ENCODE assay signal across 9 cellular contexts in genomic region chr7:150367677-150368097, GRCh38. TPM values are rescaled to one million over a fixed set of nuclear protein-coding genes. Genes with fewer than 3 reads are reported as not detected.
A peak's percentile ranks its signal among the peaks of the same experiment; 100 is the strongest.
DNase-seq lines count a peak whose midpoint lies in the region; FAIRE-seq and TF ChIP-seq lines count a peak whose summit lies in the region.
"Had no signal": no experiment of that assay in that cellular context is flagged by ENCODE, and none has a peak within 500 bp of the region (broad histone marks: within the 10 kb centered on the region; RNA-seq: fewer than 3 reads in every experiment).

No MANE protein-coding gene starts in this region.

- H3K9me3 ChIP-seq in HAP-1: no peaks in the 10 kb centered on the region
- H3K9me3 ChIP-seq in testis: no peaks in the 10 kb centered on the region

- H3K27me3 ChIP-seq in HAP-1 (ENCODE audit: low read depth) (no peaks in the 10 kb centered on the region), testis (no peaks in the 10 kb centered on the region)

- no peaks in the 10 kb centered on the region for H3K27me3 Mint-ChIP-seq in activated T-helper 2 cell treated with anti-CD3 and anti-CD28 coated beads, Interferon-gamma antibody, Interleukin-2, Interleukin-4, amounts not matched to agents 10 μg/mL and 5 μg/mL and 100 μg/mL, durations not matched to agents 14 hours and 24 hours and 36 hours (ENCODE audit: low read depth)

- H3K4me3 ChIP-seq in AG10803 (ENCODE audit: low read length) (peak overlapping the region; percentile 90), HAP-1 (peak overlapping the region; percentile 72), testis (peak overlapping the region; percentile 86 to 94)

- no peaks in the 10 kb centered on the region for H3K9me3 Mint-ChIP-seq in activated T-helper 2 cell treated with anti-CD3 and anti-CD28 coated beads, Interferon-gamma antibody, Interleukin-2, Interleukin-4, amounts not matched to agents 10 μg/mL and 5 μg/mL and 100 μg/mL, durations not matched to agents 14 hours and 24 hours and 36 hours

- H3K4me3 Mint-ChIP-seq in activated T-helper 2 cell treated with anti-CD3 and anti-CD28 coated beads, Interferon-gamma antibody, Interleukin-2, Interleukin-4, amounts not matched to agents 10 μg/mL and 5 μg/mL and 100 μg/mL, durations not matched to agents 14 hours and 24 hours and 36 hours (ENCODE audit: low read depth): peak overlapping the region; percentile 84

- peaks cover 33% of the 10 kb centered on the region for H3K36me3 ChIP-seq in HAP-1 (replicated peaks)
- H3K36me3 ChIP-seq in testis (ENCODE audit: low read depth, missing control alignments): no peaks in the 10 kb centered on the region

- peaks cover 19% of the 10 kb centered on the region for H3K36me3 Mint-ChIP-seq in activated T-helper 2 cell treated with anti-CD3 and anti-CD28 coated beads, Interferon-gamma antibody, Interleukin-2, Interleukin-4, amounts not matched to agents 10 μg/mL and 5 μg/mL and 100 μg/mL, durations not matched to agents 14 hours and 24 hours and 36 hours (ENCODE audit: low read depth)

- FAIRE-seq in islet of Langerhans (lab: Jason Lieb, UNC) (peak; percentile 81), urothelium cell line (lab: Jason Lieb, UNC) (no peak)

- no peak for TF ChIP-seq CTCF in AG10803 (conservative IDR thresholded peaks at IDR 0.05; ENCODE audit: low read length)
- no peak for TF ChIP-seq CTCF in testis (IDR thresholded peaks at IDR 0.05)

- H3K4me1 Mint-ChIP-seq in activated T-helper 2 cell treated with anti-CD3 and anti-CD28 coated beads, Interferon-gamma antibody, Interleukin-2, Interleukin-4, amounts not matched to agents 10 μg/mL and 5 μg/mL and 100 μg/mL, durations not matched to agents 14 hours and 24 hours and 36 hours (ENCODE audit: low read depth): peaks cover 36% of the 10 kb centered on the region

- no peak for DNase-seq in AG10803 (ENCODE audit: low read depth)
- DNase-seq in HAP-1 (ENCODE audit: low spot score in 2 of 2): no peak
- DNase-seq in activated T-helper 2 cell treated with anti-CD3 and anti-CD28 coated beads, Interferon-gamma antibody, Interleukin-2, Interleukin-4, amounts not matched to agents 10 μg/mL and 5 μg/mL and 100 μg/mL, durations not matched to agents 14 hours and 24 hours and 36 hours (ENCODE audit: low spot score): no peak
- DNase-seq in testis: no peak
- no peak for DNase-seq in NCI-H128 (lab: John Stamatoyannopoulos, UW; ENCODE audit: unreplicated experiment)
- DNase-seq in urothelium cell line (ENCODE audit: low spot score): no peak
- no peak for DNase-seq in HK-2 (ENCODE audit: unreplicated experiment)

- no peak for TF ChIP-seq POLR2A in testis (IDR thresholded peaks at IDR 0.05)

- intact Hi-C loops in activated T-helper 2 cell treated with anti-CD3 and anti-CD28 coated beads, Interferon-gamma antibody, Interleukin-2, Interleukin-4, amounts not matched to agents 10 μg/mL and 5 μg/mL and 100 μg/mL, durations not matched to agents 14 hours and 24 hours and 36 hours (cut with micrococcal nuclease): loop anchor here (1.0 to 2.0 kb wide), 3 partner anchors 10 to 53 kb away; partner anchors contain the start of genes ACTR3C and LRRC61
- intact Hi-C loops in testis (cut with DNase I; ENCODE audit: low total_unique reads): no loop called here

- in situ Hi-C loops in HAP-1 (cut with MboI; ENCODE audit: low sequenced_read_pairs): no loop called here

- 32 to 37% methylated on average over 8 of the region's 8 CpGs for WGBS in testis, 2 donors

- peak overlapping the region; percentile 85 for H3K27ac Mint-ChIP-seq in activated T-helper 2 cell treated with anti-CD3 and anti-CD28 coated beads, Interferon-gamma antibody, Interleukin-2, Interleukin-4, amounts not matched to agents 10 μg/mL and 5 μg/mL and 100 μg/mL, durations not matched to agents 14 hours and 24 hours and 36 hours

- H3K4me1 ChIP-seq in HAP-1: peaks cover 18% of the 10 kb centered on the region
- peaks cover 15% of the 10 kb centered on the region for H3K4me1 ChIP-seq in testis

- peak overlapping the region in 1 of 2 donors; percentile 96 for H3K27ac ChIP-seq in testis

RNA-seq across cellular contexts. Expression of gene REPIN1, which starts 0.9 kb away (rescaled TPM):
- 81.5 and 82.2 TPM in 2 replicates for total RNA-seq in activated T-helper 2 cell treated with anti-CD3 and anti-CD28 coated beads, Interferon-gamma antibody, Interleukin-2, Interleukin-4, amounts not matched to agents 10 μg/mL and 5 μg/mL and 100 μg/mL, durations not matched to agents 14 hours and 24 hours and 36 hours
- total RNA-seq in testis: 10 to 100 TPM; 59.1 to 73.9 TPM
- polyA plus RNA-seq in testis (ENCODE audit: insufficient read depth, low read depth, low replicate concordance): 45.4 TPM

RNA-seq across cellular contexts. Expression of gene ZNF775, which starts 11.4 kb away (rescaled TPM):
- total RNA-seq in activated T-helper 2 cell treated with anti-CD3 and anti-CD28 coated beads, Interferon-gamma antibody, Interleukin-2, Interleukin-4, amounts not matched to agents 10 μg/mL and 5 μg/mL and 100 μg/mL, durations not matched to agents 14 hours and 24 hours and 36 hours: 4.5 and 5.5 TPM in 2 replicates
- total RNA-seq in testis: 10 to 100 TPM; 11.0 to 14.1 TPM
- polyA plus RNA-seq in testis (ENCODE audit: insufficient read depth, low read depth, low replicate concordance): 5.2 TPM

RNA-seq across cellular contexts. Expression of gene RARRES2, which starts 26.3 kb away (rescaled TPM):
- total RNA-seq in activated T-helper 2 cell treated with anti-CD3 and anti-CD28 coated beads, Interferon-gamma antibody, Interleukin-2, Interleukin-4, amounts not matched to agents 10 μg/mL and 5 μg/mL and 100 μg/mL, durations not matched to agents 14 hours and 24 hours and 36 hours: not detected in 2 replicates
- total RNA-seq in testis: 10 to 100 TPM; 21.1 to 58.8 TPM
- polyA plus RNA-seq in testis (ENCODE audit: insufficient read depth, low read depth, low replicate concordance): 93.7 TPM

RNA-seq across cellular contexts. Expression of gene ACTR3C, which starts 44.3 kb away (rescaled TPM):
- 7.0 and 7.9 TPM in 2 replicates for total RNA-seq in activated T-helper 2 cell treated with anti-CD3 and anti-CD28 coated beads, Interferon-gamma antibody, Interleukin-2, Interleukin-4, amounts not matched to agents 10 μg/mL and 5 μg/mL and 100 μg/mL, durations not matched to agents 14 hours and 24 hours and 36 hours
- total RNA-seq in testis: 10 to 100 TPM in 1 of 2 donors, 1 to 10 TPM in 1; 6.1 to 13.0 TPM
- 12.2 TPM for polyA plus RNA-seq in testis (ENCODE audit: insufficient read depth, low read depth, low replicate concordance)
- total RNA-seq: M059J had no signal

RNA-seq across cellular contexts. Expression of gene LRRC61, which starts 44.5 kb away (rescaled TPM):
- 22.7 and 25.8 TPM in 2 replicates for total RNA-seq in activated T-helper 2 cell treated with anti-CD3 and anti-CD28 coated beads, Interferon-gamma antibody, Interleukin-2, Interleukin-4, amounts not matched to agents 10 μg/mL and 5 μg/mL and 100 μg/mL, durations not matched to agents 14 hours and 24 hours and 36 hours
- 10 to 100 TPM; 18.4 to 35.4 TPM for total RNA-seq in testis
- polyA plus RNA-seq in testis (ENCODE audit: insufficient read depth, low read depth, low replicate concordance): 16.7 TPM
- total RNA-seq: M059J had no signal

Comparison
In these comparisons a context has a peak if more than half of its experiments do, and no peak if none do; other contexts are left out.
1. RNA of gene RARRES2, which starts 26.3 kb away (total RNA-seq): 21.1 to 58.8 TPM in testis; not detected in activated T-helper 2 cell treated with anti-CD3 and anti-CD28 coated beads, Interferon-gamma antibody, Interleukin-2, Interleukin-4, amounts not matched to agents 10 μg/mL and 5 μg/mL and 100 μg/mL, durations not matched to agents 14 hours and 24 hours and 36 hours; every median in the first group is over 10 times any median in the second.
2. Peak in every context shown above with its lines, with median percentiles within 50 percentile points of each other: H3K4me3 ChIP-seq.